Comparison of ENCODE assay signal across 5 cellular contexts in genomic region chr13:57352114-57352513, GRCh38.
"Had no signal": no experiment of that assay in that cellular context is flagged by ENCODE, and none has a peak within 500 bp of the region (broad histone marks: within the 10 kb centered on the region; RNA-seq: fewer than 3 reads in every experiment).

No MANE protein-coding gene starts in this region.

- DNase-seq: GM23248, GOT3, H7, IMR-90, KG1 had no signal
